8 cellular contexts compared by ENCODE assay signal in the genomic region with DNA sequence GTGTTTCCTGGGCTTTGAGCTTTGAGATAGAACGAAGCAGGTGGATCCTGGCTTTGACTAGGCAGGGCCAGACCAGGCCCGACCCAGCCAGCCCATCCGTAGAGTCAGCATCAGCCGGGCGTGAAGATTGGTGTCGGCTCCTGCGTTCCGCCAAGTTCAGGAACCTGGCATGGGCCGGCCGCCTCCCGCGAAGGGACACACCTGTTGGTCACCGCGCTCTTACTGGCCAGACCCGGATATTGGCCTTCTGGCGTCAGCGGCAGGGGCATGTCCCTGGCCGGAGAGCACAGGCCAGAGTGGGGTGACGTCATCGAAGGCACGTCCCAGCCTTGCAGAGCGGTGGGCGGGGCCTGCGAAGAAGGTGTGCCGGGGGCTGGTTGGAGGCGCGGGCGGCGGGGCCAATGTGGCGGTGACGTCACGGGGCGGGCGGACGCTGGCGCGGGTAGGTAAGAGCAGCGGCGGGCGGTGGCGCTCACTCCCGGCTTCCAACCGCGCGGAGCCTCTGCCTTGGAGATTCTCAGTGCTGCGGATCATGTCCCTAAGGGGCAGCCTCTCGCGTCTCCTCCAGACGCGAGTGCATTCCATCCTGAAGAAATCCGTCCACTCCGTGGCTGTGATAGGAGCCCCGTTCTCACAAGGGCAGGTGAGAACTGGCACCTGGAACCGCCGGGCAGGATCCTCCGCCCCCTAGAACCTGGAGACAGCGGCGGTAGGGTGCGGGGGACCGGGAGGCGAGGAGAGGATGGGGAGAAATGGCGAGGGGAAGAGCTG. TPM values are rescaled to one million over a fixed set of nuclear protein-coding genes. Genes with fewer than 3 reads are reported as not detected.
DNase-seq lines count a peak whose midpoint lies in the region; ATAC-seq and TF ChIP-seq lines count a peak whose summit lies in the region.

A gene (plus strand): TSS at position 475 of the 771 bp plus-strand sequence. CDS start 58 bp downstream, at position 533.

- peak within 1 kb of the TSS; percentile 75 for H3K4me3 Mint-ChIP-seq in activated CD4-positive, alpha-beta T cell treated with anti-CD3 and anti-CD28 coated beads, Interleukin-2, amount 10 ng/mL, durations not matched to agents 7 days and 5 days

- peak within 1 kb of the TSS; percentile 63 for H3K4me3 ChIP-seq in BJ (ENCODE audit: low read depth, low read length)

- H3K4me1 Mint-ChIP-seq in activated CD4-positive, alpha-beta T cell treated with anti-CD3 and anti-CD28 coated beads, Interleukin-2, amount 10 ng/mL, durations not matched to agents 7 days and 5 days: peaks cover 33% of the 10 kb centered on the region

- CTCF ChIA-PET in BJ (lab: Yijun Ruan, JAX): interaction anchor here (0.6 to 8.2 kb wide), 27 partner anchors 11 to 194 kb away, joined by 3 to 105 read pairs (median 4); a partner anchor contains a TSS
- CTCF ChIA-PET in activated CD4-positive, alpha-beta T cell treated with anti-CD3 and anti-CD28 coated beads, Interleukin-2, amount 10 ng/mL, durations not matched to agents 7 days and 5 days (lab: Charles Lee): interaction anchor here (0.7 to 4.7 kb wide), 14 partner anchors 9 to 260 kb away, joined by 3 to 26 read pairs (median 4); a partner anchor contains a TSS

- no peaks in the 10 kb centered on the region for H3K36me3 ChIP-seq in BJ (ENCODE audit: control insufficient read depth, insufficient read depth, low read length)

- no peak for TF ChIP-seq CTCF in BJ (IDR thresholded peaks at IDR 0.05; ENCODE audit: insufficient read depth, low read depth, low read length)

- H3K36me3 Mint-ChIP-seq in activated CD4-positive, alpha-beta T cell treated with anti-CD3 and anti-CD28 coated beads, Interleukin-2, amount 10 ng/mL, durations not matched to agents 7 days and 5 days (ENCODE audit: low read depth): no peaks in the 10 kb centered on the region

- DNase-seq in BJ (ENCODE audit: low read depth): peak; percentile 41
- DNase-seq in NCI-H524 treated with DMSO at 0.1 percent for 48 hours (lab: John Stamatoyannopoulos, UW): peak; percentile 92
- peak; percentile 96 for DNase-seq in activated CD4-positive, alpha-beta T cell treated with anti-CD3 and anti-CD28 coated beads, Interleukin-2, amount 10 ng/mL, durations not matched to agents 7 days and 5 days
- peak; percentile 67 for DNase-seq in dedifferentiated amniotic fluid mesenchymal stem cell (ENCODE audit: extremely low spot score)
- peak; percentile 100 for DNase-seq in left lobe of liver (ENCODE audit: low spot score)
- peak; percentile 95 for DNase-seq in stimulated activated CD4-positive, alpha-beta T cell treated with anti-CD3 and anti-CD28 coated beads, Interleukin-2, amount 100 ng/mL, for 4 hours (ENCODE audit: low read depth)

- H3K27me3 Mint-ChIP-seq in activated CD4-positive, alpha-beta T cell treated with anti-CD3 and anti-CD28 coated beads, Interleukin-2, amount 10 ng/mL, durations not matched to agents 7 days and 5 days: peaks cover 14% of the 10 kb centered on the region

- peak within 1 kb of the TSS; percentile 84 for H3K27ac Mint-ChIP-seq in activated CD4-positive, alpha-beta T cell treated with anti-CD3 and anti-CD28 coated beads, Interleukin-2, amount 10 ng/mL, durations not matched to agents 7 days and 5 days

- POLR2A ChIA-PET in BJ (lab: Charles Lee): no interaction called here
- POLR2A ChIA-PET in activated CD4-positive, alpha-beta T cell treated with anti-CD3 and anti-CD28 coated beads, Interleukin-2, amount 10 ng/mL, durations not matched to agents 7 days and 5 days (lab: Charles Lee): interaction anchor here (0.6 kb wide), 1 partner anchor 127 kb away, joined by 4 read pairs; no protein-coding TSS in a partner anchor

- no peaks in the 10 kb centered on the region for H3K9me3 Mint-ChIP-seq in activated CD4-positive, alpha-beta T cell treated with anti-CD3 and anti-CD28 coated beads, Interleukin-2, amount 10 ng/mL, durations not matched to agents 7 days and 5 days

- ATAC-seq in GM19324 (IDR thresholded peaks at IDR 0.05; ENCODE audit: low FRiP score, unreplicated experiment) (peak; percentile 97), HG03460 (IDR thresholded peaks at IDR 0.05; ENCODE audit: unreplicated experiment) (peak; percentile 97), left lobe of liver (peak; percentile 95)

- H3K27me3 ChIP-seq in BJ (ENCODE audit: control insufficient read depth, insufficient read depth, low read length): no peaks in the 10 kb centered on the region

RNA-seq across cellular contexts. Expression of the gene that starts here (rescaled TPM):
- 7.0 and 7.7 TPM in 2 replicates for polyA plus RNA-seq in BJ (2011; rRNA removed)
- 7.6 and 15.7 TPM in 2 replicates for polyA minus RNA-seq in BJ (2011; rRNA and poly(A)+ RNA removed)
- 1 to 10 TPM; 1.0 to 1.6 TPM for total RNA-seq in activated CD4-positive, alpha-beta T cell treated with anti-CD3 and anti-CD28 coated beads, Interleukin-2, amount 10 ng/mL, durations not matched to agents 7 days and 5 days
- 0.48 TPM for total RNA-seq in left lobe of liver

Comparison
In these comparisons a context has a peak if more than half of its experiments do, and no peak if none do; other contexts are left out.
1. Peak in every context shown above with its lines: DNase-seq, ATAC-seq and H3K4me3 ChIP-seq.
2. Peak in DNase-seq and ATAC-seq in left lobe of liver; RNA of the gene not detected or under 1 TPM.
3. DNase-seq: peak in every context shown above with its lines; median percentile 100 in left lobe of liver; 96 in activated CD4-positive, alpha-beta T cell treated with anti-CD3 and anti-CD28 coated beads, Interleukin-2, amount 10 ng/mL, durations not matched to agents 7 days and 5 days; 95 in stimulated activated CD4-positive, alpha-beta T cell treated with anti-CD3 and anti-CD28 coated beads, Interleukin-2, amount 100 ng/mL, for 4 hours; 92 in NCI-H524 treated with DMSO at 0.1 percent for 48 hours; 67 in dedifferentiated amniotic fluid mesenchymal stem cell; 41 in BJ.